ENCODE assay signal across 13 cellular contexts in the genomic region with DNA sequence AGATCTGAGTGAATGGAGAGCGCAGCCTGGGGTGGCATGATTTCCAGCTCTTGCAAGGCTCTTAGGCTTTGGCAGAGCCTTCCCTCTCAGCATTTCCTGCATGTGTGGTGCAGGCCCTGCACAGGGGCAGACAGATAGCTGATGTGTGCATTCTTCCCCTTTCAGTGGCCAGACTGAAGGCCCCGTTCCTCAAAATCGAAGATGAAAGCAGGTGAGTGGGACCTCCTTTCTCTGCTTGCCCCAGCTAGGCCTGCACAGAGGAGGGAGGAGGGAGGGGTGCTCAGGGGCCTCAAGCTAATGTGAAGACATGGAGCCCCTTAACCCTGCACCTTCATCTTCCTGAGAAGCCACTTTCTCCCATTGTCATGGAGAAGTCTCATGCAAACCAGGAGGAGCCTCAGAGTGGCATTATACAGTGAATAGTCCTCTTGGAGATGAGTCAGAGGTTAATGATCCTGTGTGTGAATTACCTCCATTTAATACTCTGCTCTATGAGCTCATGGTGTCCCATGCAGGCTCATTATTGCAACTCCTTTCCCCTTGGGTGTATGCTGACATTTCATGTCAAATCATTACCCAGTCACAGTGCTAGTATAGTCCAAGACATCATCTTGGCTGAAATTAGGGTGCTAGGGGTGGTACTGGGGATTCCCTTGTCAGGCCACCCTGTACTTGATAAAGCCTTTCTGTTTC. TPM values are rescaled to one million over a fixed set of nuclear protein-coding genes. Genes with fewer than 3 reads are reported as not detected.
DNase-seq lines count a peak whose midpoint lies in the region; ATAC-seq and TF ChIP-seq lines count a peak whose summit lies in the region.
"Had no signal": no experiment of that assay in that cellular context is flagged by ENCODE, and none has a peak within 500 bp of the region (broad histone marks: within the 10 kb centered on the region; RNA-seq: fewer than 3 reads in every experiment).

No MANE protein-coding gene starts in this region.

- H3K4me3 ChIP-seq in OCI-LY3 (ENCODE audit: low read length) = peak overlapping the region; percentile 46
- H3K4me3 ChIP-seq: MG63 had no signal

- no peaks in the 10 kb centered on the region for H4K20me1 ChIP-seq in OCI-LY3 (ENCODE audit: insufficient read depth, low read length)

- peak overlapping the region; percentile 61 for H3K9ac ChIP-seq in OCI-LY3 (ENCODE audit: low read length)
- H3K9ac ChIP-seq: parathyroid adenoma had no signal

- peak overlapping the region; percentile 96 for H3K27ac ChIP-seq in OCI-LY3 (ENCODE audit: low read length)
- no peak overlapping the region for H3K27ac ChIP-seq in foreskin keratinocyte
- H3K27ac ChIP-seq: parathyroid adenoma had no signal

- H3K79me2 ChIP-seq in OCI-LY3 (ENCODE audit: low read length) = no peaks in the 10 kb centered on the region
- H3K79me2 ChIP-seq: parathyroid adenoma had no signal

- TF ChIP-seq CTCF in GM20000 (IDR thresholded peaks at IDR 0.05; ENCODE audit: extremely low read depth, missing control alignments) = no peak
- TF ChIP-seq CTCF in OCI-LY3 (IDR thresholded peaks at IDR 0.05; ENCODE audit: low read depth, low read length) = no peak
- TF ChIP-seq CTCF in foreskin keratinocyte (conservative IDR thresholded peaks at IDR 0.05) = no peak

- H3K27me3 ChIP-seq in OCI-LY3 (ENCODE audit: low read depth, low read length) (no peaks in the 10 kb centered on the region), foreskin keratinocyte (no peaks in the 10 kb centered on the region)
- H3K27me3 ChIP-seq: MG63 had no signal

- H3K36me3 ChIP-seq in OCI-LY3 (replicated peaks; ENCODE audit: low read depth, low read length) = peaks cover 21% of the 10 kb centered on the region

- H2AFZ ChIP-seq in OCI-LY3 (ENCODE audit: low read depth, low read length) = no peak overlapping the region
- H2AFZ ChIP-seq: parathyroid adenoma had no signal

- peak overlapping the region; percentile 72 for H3K4me2 ChIP-seq in OCI-LY3 (ENCODE audit: low read length)

- peaks cover 35% of the 10 kb centered on the region for H3K4me1 ChIP-seq in OCI-LY3 (ENCODE audit: low read length)
- H3K4me1 ChIP-seq in foreskin keratinocyte = no peaks in the 10 kb centered on the region
- H3K4me1 ChIP-seq: parathyroid adenoma had no signal

- no peaks in the 10 kb centered on the region for H3K9me3 ChIP-seq in OCI-LY3 (ENCODE audit: insufficient read depth, low read length)
- H3K9me3 ChIP-seq: MG63 had no signal

- peak; percentile 52 for DNase-seq in AG08395 (ENCODE audit: low spot score)
- DNase-seq in GM20000 (ENCODE audit: low spot score) = peak; percentile 59
- DNase-seq in foreskin keratinocyte = peak in 1 of 2 donors; percentile 37
- DNase-seq in stimulated activated naive CD4-positive, alpha-beta T cell treated with Interleukin-2 at 50 U/mL for 16 hours (lab: John Stamatoyannopoulos, UW) = no peak
- DNase-seq in stimulated activated CD4-positive, alpha-beta T cell treated with anti-CD3 and anti-CD28 coated beads, Interleukin-15, amount 100 ng/mL, for 24 hours = no peak
- DNase-seq: activated CD4-positive, alpha-beta T cell treated with anti-CD3 and anti-CD28 coated beads, Interleukin-2, amount 10 ng/mL, durations not matched to agents 7 days and 5 days; DMS79; MG63; midbrain had no signal

- ATAC-seq in foreskin keratinocyte (peak; percentile 25), GM18519 (IDR thresholded peaks at IDR 0.05; ENCODE audit: low FRiP score, unreplicated experiment) (no peak), HG03442 (IDR thresholded peaks at IDR 0.05; ENCODE audit: unreplicated experiment) (no peak)

RNA-seq across cellular contexts. Expression of gene ADAM11, which starts 20.4 kb away (rescaled TPM):
- total RNA-seq in foreskin keratinocyte = 0.04 and 0.10 TPM in 2 replicates
- 0.08 and 0.13 TPM in 2 replicates for polyA plus RNA-seq in foreskin keratinocyte

RNA-seq across cellular contexts. Expression of gene DBF4B, which starts 29.9 kb away (rescaled TPM):
- total RNA-seq in foreskin keratinocyte = 9.0 and 12.0 TPM in 2 replicates
- polyA plus RNA-seq in foreskin keratinocyte = 6.4 and 9.2 TPM in 2 replicates

RNA-seq across cellular contexts. Expression of gene CCDC43, which starts 48.8 kb away (rescaled TPM):
- total RNA-seq in foreskin keratinocyte = 33.4 and 36.4 TPM in 2 replicates
- 16.3 and 20.0 TPM in 2 replicates for polyA plus RNA-seq in foreskin keratinocyte

Comparison
In these comparisons a context has a peak if more than half of its experiments do, and no peak if none do; other contexts are left out.
1. DNase-seq: peak in AG08395 (single experiment) and GM20000 (single experiment); none in stimulated activated naive CD4-positive, alpha-beta T cell treated with Interleukin-2 at 50 U/mL for 16 hours (single experiment) and stimulated activated CD4-positive, alpha-beta T cell treated with anti-CD3 and anti-CD28 coated beads, Interleukin-15, amount 100 ng/mL, for 24 hours (single experiment).